In genomic region chr1:1142844-1143243, GRCh38 we compare ENCODE assay signal across 25 cellular contexts. TPM values are rescaled to one million over a fixed set of nuclear protein-coding genes. Genes with fewer than 3 reads are reported as not detected.
DNase-seq lines count a peak whose midpoint lies in the region; ATAC-seq, FAIRE-seq and TF ChIP-seq lines count a peak whose summit lies in the region.
"Had no signal": no experiment of that assay in that cellular context is flagged by ENCODE, and none has a peak within 500 bp of the region (broad histone marks: within the 10 kb centered on the region; RNA-seq: fewer than 3 reads in every experiment).

No MANE protein-coding gene starts in this region.

- FAIRE-seq in K562 (lab: Jason Lieb, UNC), result no peak
- FAIRE-seq: HTR-8/SVneo had no signal

- H2AFZ ChIP-seq in K562 (ENCODE audit: low read depth, low read length), result 0 out of 2 replicates have a peak overlapping the region, but pooled peaks have one; percentile 44
- H2AFZ ChIP-seq in hepatocyte, result no peak overlapping the region
- H2AFZ ChIP-seq: parathyroid adenoma had no signal

- H3K36me3 ChIP-seq in K562 (ENCODE audit: control insufficient read depth, insufficient read depth, low read length) (no peaks in the 10 kb centered on the region), uterus (no peaks in the 10 kb centered on the region), hepatocyte (replicated peaks; ENCODE audit: insufficient read depth, low read depth) (no peaks in the 10 kb centered on the region)

- H3K4me3 Mint-ChIP-seq in activated naive CD4-positive, alpha-beta T cell treated with anti-CD3 and anti-CD28 coated beads, Interleukin-2, amount 10 ng/mL, durations not matched to agents 7 days and 5 days, result no peak overlapping the region
- H3K4me3 Mint-ChIP-seq in IgD-negative memory B cell, result peak overlapping the region in 2 of 4 donors; percentile 47 to 83
- no peak overlapping the region for H3K4me3 Mint-ChIP-seq in stimulated activated effector memory CD8-positive, alpha-beta T cell treated with anti-CD3 and anti-CD28 coated beads, Interleukin-12 subunit alpha, Interleukin-12 subunit beta, amount 100 ng/mL, for 72 hours
- H3K4me3 Mint-ChIP-seq: central memory CD8-positive, alpha-beta T cell; nephron had no signal

- H4K20me1 ChIP-seq in K562 (replicated peaks; ENCODE audit: control insufficient read depth, insufficient read depth, low read length), result 0 out of 2 replicates have a peak, but pooled peaks cover 4% of the 10 kb centered on the region
- no peaks in the 10 kb centered on the region for H4K20me1 ChIP-seq in hepatocyte (ENCODE audit: insufficient read depth, poor library complexity, severe bottlenecking)

- no peak for TF ChIP-seq EP300 in K562 (IDR thresholded peaks at IDR 0.05; ENCODE audit: low read length)

- H3K4me2 ChIP-seq in K562 (ENCODE audit: insufficient read depth, low read length), result no peak overlapping the region
- H3K4me2 ChIP-seq in hepatocyte, result no peak overlapping the region

- H3K9me3 ChIP-seq in K562 (replicated peaks; ENCODE audit: control insufficient read depth, insufficient read depth, low read depth, low read length) (no peaks in the 10 kb centered on the region), uterus (no peaks in the 10 kb centered on the region), hepatocyte (ENCODE audit: low read depth) (no peaks in the 10 kb centered on the region)

- no peaks in the 10 kb centered on the region for H3K9me3 Mint-ChIP-seq in activated naive CD4-positive, alpha-beta T cell treated with anti-CD3 and anti-CD28 coated beads, Interleukin-2, amount 10 ng/mL, durations not matched to agents 7 days and 5 days
- no peaks in the 10 kb centered on the region for H3K9me3 Mint-ChIP-seq in IgD-negative memory B cell
- H3K9me3 Mint-ChIP-seq in stimulated activated effector memory CD8-positive, alpha-beta T cell treated with anti-CD3 and anti-CD28 coated beads, Interleukin-12 subunit alpha, Interleukin-12 subunit beta, amount 100 ng/mL, for 72 hours, result no peaks in the 10 kb centered on the region
- H3K9me3 Mint-ChIP-seq: CD8-positive, alpha-beta memory T cell; central memory CD8-positive, alpha-beta T cell; nephron had no signal

- no peak for TF ChIP-seq RAD21 in K562 (CRISPR knock-in tag; conservative IDR thresholded peaks at IDR 0.05 in 1 of 2, IDR thresholded peaks at IDR 0.05 in 1 of 2)

- peaks cover 0 to 71% of the 10 kb centered on the region in 2 experiments; a peak in 4 of 5 replicates for H3K4me1 ChIP-seq in K562 (replicated peaks in 1 of 2; ENCODE audit: control insufficient read depth in 2 of 2, insufficient read depth in 2 of 2, low read length in 2 of 2)
- no peaks in the 10 kb centered on the region for H3K4me1 ChIP-seq in uterus
- peaks cover 7% of the 10 kb centered on the region for H3K4me1 ChIP-seq in hepatocyte (ENCODE audit: insufficient read depth)
- H3K4me1 ChIP-seq: parathyroid adenoma had no signal

- no peaks in the 10 kb centered on the region for H3K9me1 ChIP-seq in K562 (ENCODE audit: control insufficient read depth, insufficient read depth, low read length)

- H3K4me1 Mint-ChIP-seq in activated naive CD4-positive, alpha-beta T cell treated with anti-CD3 and anti-CD28 coated beads, Interleukin-2, amount 10 ng/mL, durations not matched to agents 7 days and 5 days, result peaks cover 42% of the 10 kb centered on the region
- H3K4me1 Mint-ChIP-seq in IgD-negative memory B cell, result peaks cover 9 to 21% (median 18%) of the 10 kb centered on the region in 3 donors
- peaks cover 26% of the 10 kb centered on the region for H3K4me1 Mint-ChIP-seq in stimulated activated effector memory CD8-positive, alpha-beta T cell treated with anti-CD3 and anti-CD28 coated beads, Interleukin-12 subunit alpha, Interleukin-12 subunit beta, amount 100 ng/mL, for 72 hours
- H3K4me1 Mint-ChIP-seq: nephron had no signal

- 73% methylated on average over 19 of the region's 19 CpGs for WGBS in K562 (ENCODE audit: insufficient coverage, low coverage, missing lambda C conversion rate)
- 94% methylated on average over 16 of the region's 19 CpGs for WGBS in hepatocyte (ENCODE audit: low lambda C conversion rate, missing lambda C conversion rate)

- no peaks in the 10 kb centered on the region for H3K36me3 Mint-ChIP-seq in activated naive CD4-positive, alpha-beta T cell treated with anti-CD3 and anti-CD28 coated beads, Interleukin-2, amount 10 ng/mL, durations not matched to agents 7 days and 5 days
- H3K36me3 Mint-ChIP-seq in IgD-negative memory B cell, result no peaks in the 10 kb centered on the region
- H3K36me3 Mint-ChIP-seq in stimulated activated effector memory CD8-positive, alpha-beta T cell treated with anti-CD3 and anti-CD28 coated beads, Interleukin-12 subunit alpha, Interleukin-12 subunit beta, amount 100 ng/mL, for 72 hours, result peaks cover 5% of the 10 kb centered on the region
- H3K36me3 Mint-ChIP-seq: CD8-positive, alpha-beta memory T cell had no signal

- H3K4me3 ChIP-seq in K562 (no peak overlapping the region), uterus (no peak overlapping the region), hepatocyte (no peak overlapping the region)

- POLR2A ChIA-PET in K562 (lab: Yijun Ruan, JAX), result no interaction called here

- peak overlapping the region; percentile 60 for H3K27ac Mint-ChIP-seq in activated naive CD4-positive, alpha-beta T cell treated with anti-CD3 and anti-CD28 coated beads, Interleukin-2, amount 10 ng/mL, durations not matched to agents 7 days and 5 days
- H3K27ac Mint-ChIP-seq in IgD-negative memory B cell, result peak overlapping the region in 2 of 3 donors; percentile 76 to 95
- H3K27ac Mint-ChIP-seq in stimulated activated effector memory CD8-positive, alpha-beta T cell treated with anti-CD3 and anti-CD28 coated beads, Interleukin-12 subunit alpha, Interleukin-12 subunit beta, amount 100 ng/mL, for 72 hours, result peak overlapping the region; percentile 88

- no peaks in the 10 kb centered on the region for H3K9me2 ChIP-seq in hepatocyte (replicated peaks; ENCODE audit: insufficient read depth)

- no TSS peak for BruUV-seq in K562 (replicated peaks; lab: Mats Ljungman, UMichigan)

- H3K79me2 ChIP-seq in K562 (ENCODE audit: control insufficient read depth, insufficient read depth, low read length), result no peaks in the 10 kb centered on the region
- H3K79me2 ChIP-seq in hepatocyte, result peaks cover 1% of the 10 kb centered on the region
- H3K79me2 ChIP-seq: parathyroid adenoma had no signal

- no peak for TF ChIP-seq CTCF in K562 (IDR thresholded peaks at IDR 0.05 in 2 of 3, conservative IDR thresholded peaks at IDR 0.05 in 1 of 3; ENCODE audit: insufficient read depth in 2 of 3, low read depth in 1 of 3, low read length in 3 of 3)
- TF ChIP-seq CTCF in uterus (IDR thresholded peaks at IDR 0.05), result no peak
- TF ChIP-seq CTCF in hepatocyte (IDR thresholded peaks at IDR 0.05; ENCODE audit: poor library complexity), result no peak

- CTCF ChIA-PET in activated naive CD4-positive, alpha-beta T cell treated with anti-CD3 and anti-CD28 coated beads, Interleukin-2, amount 10 ng/mL, durations not matched to agents 7 days and 5 days (lab: Charles Lee), result no interaction called here
- CTCF ChIA-PET in K562 (lab: Yijun Ruan, JAX; ENCODE audit: low intra/inter-chr PET ratio), result no interaction called here

- no peak for ATAC-seq in K562
- ATAC-seq in stimulated activated effector memory CD8-positive, alpha-beta T cell treated with anti-CD3 and anti-CD28 coated beads, Interleukin-12 subunit alpha, Interleukin-12 subunit beta, amount 100 ng/mL, for 72 hours, result no peak
- ATAC-seq in HG03571 (IDR thresholded peaks at IDR 0.05; ENCODE audit: unreplicated experiment), result no peak
- ATAC-seq: HCT116, right cardiac atrium had no signal

- H3K27ac ChIP-seq in K562 (ENCODE audit: extremely low read depth, low read depth, low read length) (no peak overlapping the region), uterus (no peak overlapping the region), hepatocyte (no peak overlapping the region)
- H3K27ac ChIP-seq: parathyroid adenoma had no signal

- in situ Hi-C loops in K562 (cut with MboI), result no loop called here

- TF ChIP-seq POLR2A in K562 (conservative IDR thresholded peaks at IDR 0.05) (no peak), uterus (IDR thresholded peaks at IDR 0.05) (no peak)

- H3K27me3 ChIP-seq in K562 (ENCODE audit: control insufficient read depth in 2 of 2, insufficient read depth in 2 of 2, low read length in 2 of 2) (peaks cover 9 to 21% of the 10 kb centered on the region in 2 experiments; a peak in 4 of 5 replicates), uterus (no peaks in the 10 kb centered on the region), hepatocyte (no peaks in the 10 kb centered on the region)

- intact Hi-C loops in K562 (cut with micrococcal nuclease), result no loop called here
- intact Hi-C loops in uterus (cut with DNase I; ENCODE audit: low total_unique reads), result no loop called here

- no peak for DNase-seq in activated naive CD4-positive, alpha-beta T cell treated with anti-CD3 and anti-CD28 coated beads, Interleukin-2, amount 10 ng/mL, durations not matched to agents 7 days and 5 days
- DNase-seq in activated naive CD4-positive, alpha-beta T cell treated with Interleukin-2 at 50 U/mL for 16 hours, result no peak
- no peak for DNase-seq in K562 (ENCODE audit: extremely low read depth in 1 of 4, low spot score in 3 of 4)
- no peak for DNase-seq in stimulated activated effector memory CD8-positive, alpha-beta T cell treated with anti-CD3 and anti-CD28 coated beads, Interleukin-12 subunit alpha, Interleukin-12 subunit beta, amount 100 ng/mL, for 72 hours (ENCODE audit: low spot score in 2 of 2)
- no peak for DNase-seq in uterus
- DNase-seq in hepatocyte (ENCODE audit: low spot score), result no peak
- DNase-seq: activated CD4-positive, CD25-positive, alpha-beta regulatory T cell treated with anti-CD3 and anti-CD28 coated beads, Interleukin-2, amount 50 U/mL, for 72 hours; activated CD8-positive, alpha-beta memory T cell treated with anti-CD3 and anti-CD28 coated beads, Interleukin-2, amount 50 U/mL, for 4 hours; activated gamma-delta T cell treated with Interleukin-2 at 50 U/mL for 16 hours; CD8-positive, alpha-beta memory T cell; DMS79; head of caudate nucleus; mammary epithelial cell; NCI-H187 treated with DMSO at 0.1 percent for 48 hours; NCI-H69; right cardiac atrium had no signal

- H3K9ac ChIP-seq in K562 (ENCODE audit: insufficient read depth in 1 of 2, low read depth in 2 of 2, low read length in 2 of 2), result peak overlapping the region in 1 of 2 experiments; percentile 78; a peak in 2 of 4 replicates
- H3K9ac ChIP-seq: parathyroid adenoma had no signal

- peaks cover 7% of the 10 kb centered on the region for H3K27me3 Mint-ChIP-seq in activated naive CD4-positive, alpha-beta T cell treated with anti-CD3 and anti-CD28 coated beads, Interleukin-2, amount 10 ng/mL, durations not matched to agents 7 days and 5 days
- H3K27me3 Mint-ChIP-seq in IgD-negative memory B cell, result no peaks in the 10 kb centered on the region

RNA-seq across cellular contexts. Expression of gene C1orf159, which starts 27.0 kb away (rescaled TPM):
- polyA plus RNA-seq in IgD-negative memory B cell, result 7.9 TPM
- total RNA-seq in K562 (2011; cell fraction: chromatin; rRNA removed; ENCODE audit: low replicate concordance), result 35.9 and 114 TPM in 2 replicates
- 121 and 123 TPM in 2 replicates for total RNA-seq in K562 (2011; cell fraction: nucleolus; rRNA removed)
- total RNA-seq in K562 (2011; cell fraction: nucleoplasm; rRNA removed), result 60.4 and 67.1 TPM in 2 replicates
- total RNA-seq in K562 (2014; rRNA removed), result 34.0 and 50.2 TPM in 2 replicates
- total RNA-seq in K562 (2014; rRNA removed; fragmentation: Illumina TruSeq; extraction: Trizol), result 1.0 and 1.4 TPM in 2 replicates
- total RNA-seq in K562 (2015; rRNA removed; fragmentation: Illumina TruSeq; extraction: Trizol), result 10.6 and 12.2 TPM in 2 replicates
- total RNA-seq in K562 (2021), result 42.3 and 46.4 TPM in 2 replicates
- polyA plus RNA-seq in K562 (2011; rRNA removed), result 13.2 and 23.8 TPM in 2 replicates
- polyA plus RNA-seq in K562 (2011; cell fraction: cytosol; rRNA removed), result 21.2 and 54.5 TPM in 2 replicates
- polyA plus RNA-seq in K562 (2011; cell fraction: nucleus; rRNA removed), result 125 and 192 TPM in 2 replicates
- polyA plus RNA-seq in K562 (2012), result 23.9 and 32.3 TPM in 2 replicates
- polyA plus RNA-seq in K562 (2014; fragmentation: Illumina TruSeq; extraction: Trizol), result 6.3 and 17.8 TPM in 2 replicates
- under 1 TPM; 0.28 to 0.60 TPM for polyA plus RNA-seq in K562 (2014; fragmentation: Nextera tagmentation; extraction: Ambion mirVana)
- polyA plus RNA-seq in K562 (2014; rRNA removed), result 52.8 and 54.9 TPM in 2 replicates
- polyA minus RNA-seq in K562 (2011; rRNA and poly(A)+ RNA removed), result 3.2 and 3.9 TPM in 2 replicates
- 12.4 and 13.6 TPM in 2 replicates for polyA minus RNA-seq in K562 (2011; cell fraction: cytosol; rRNA and poly(A)+ RNA removed)
- polyA minus RNA-seq in K562 (2011; cell fraction: nucleus; rRNA and poly(A)+ RNA removed), result 34.3 and 38.5 TPM in 2 replicates
- total RNA-seq in uterus, result 10 to 100 TPM in 3 of 4 donors, 1 to 10 TPM in 1; 4.9 to 20.0 (median 17.9) TPM
- 7.1 and 9.2 TPM in 2 replicates for total RNA-seq in hepatocyte
- 21.7 and 25.1 TPM in 2 replicates for polyA plus RNA-seq in hepatocyte

RNA-seq across cellular contexts. Expression of gene TTLL10, which starts 30.8 kb away (rescaled TPM):
- not detected for polyA plus RNA-seq in IgD-negative memory B cell
- 0.21 TPM in 1 of 2 replicates, not detected in the other for total RNA-seq in K562 (2011; cell fraction: chromatin; rRNA removed; ENCODE audit: low replicate concordance)
- total RNA-seq in K562 (2011; cell fraction: nucleolus; rRNA removed), result 0.17 TPM in 1 of 2 replicates, not detected in the other
- total RNA-seq in K562 (2011; cell fraction: nucleoplasm; rRNA removed), result not detected in 2 replicates
- total RNA-seq in K562 (2014; rRNA removed), result not detected in 2 replicates
- not detected in 2 replicates for total RNA-seq in K562 (2014; rRNA removed; fragmentation: Illumina TruSeq; extraction: Trizol)
- total RNA-seq in K562 (2015; rRNA removed; fragmentation: Illumina TruSeq; extraction: Trizol), result not detected in 2 replicates
- total RNA-seq in K562 (2021), result not detected in 2 replicates
- polyA plus RNA-seq in K562 (2011; rRNA removed), result not detected in 2 replicates
- 0.06 TPM in 1 of 2 replicates, not detected in the other for polyA plus RNA-seq in K562 (2011; cell fraction: cytosol; rRNA removed)
- polyA plus RNA-seq in K562 (2011; cell fraction: nucleus; rRNA removed), result 0.07 and 0.38 TPM in 2 replicates
- 0.10 TPM in 1 of 2 replicates, not detected in the other for polyA plus RNA-seq in K562 (2012)
- polyA plus RNA-seq in K562 (2014; fragmentation: Illumina TruSeq; extraction: Trizol), result not detected in 2 replicates
- polyA plus RNA-seq in K562 (2014; fragmentation: Nextera tagmentation; extraction: Ambion mirVana), result not detected
- not detected in 2 replicates for polyA plus RNA-seq in K562 (2014; rRNA removed)
- not detected in 2 replicates for polyA minus RNA-seq in K562 (2011; rRNA and poly(A)+ RNA removed)
- not detected in 2 replicates for polyA minus RNA-seq in K562 (2011; cell fraction: cytosol; rRNA and poly(A)+ RNA removed)
- 0.13 TPM in 1 of 2 replicates, not detected in the other for polyA minus RNA-seq in K562 (2011; cell fraction: nucleus; rRNA and poly(A)+ RNA removed)
- under 1 TPM in 2 of 4 donors, not detected in 2; 0.35 to 0.51 TPM for total RNA-seq in uterus
- not detected in 2 replicates for total RNA-seq in hepatocyte
- polyA plus RNA-seq in hepatocyte, result 0.38 and 0.69 TPM in 2 replicates
- total RNA-seq: CD8-positive, alpha-beta memory T cell; LHCN-M2; mammary epithelial cell; right cardiac atrium had no signal
- polyA plus RNA-seq: AG04450; CD8-positive, alpha-beta memory T cell; mammary epithelial cell had no signal
